ENCODE assay signal across 15 cellular contexts in genomic region chr2:101985793-101986164, GRCh38. TPM values are rescaled to one million over a fixed set of nuclear protein-coding genes. Genes with fewer than 3 reads are reported as not detected.
A peak's percentile ranks its signal among the peaks of the same experiment; 100 is the strongest.
DNase-seq lines count a peak whose midpoint lies in the region; ATAC-seq and TF ChIP-seq lines count a peak whose summit lies in the region.
"Had no signal": no experiment of that assay in that cellular context is flagged by ENCODE, and none has a peak within 500 bp of the region (broad histone marks: within the 10 kb centered on the region; RNA-seq: fewer than 3 reads in every experiment).

No MANE protein-coding gene starts in this region.

- in situ Hi-C loops in mammary epithelial cell (cut with MboI; ENCODE audit: low sequenced_read_pairs in 2 of 2): loop anchor here in 1 of 2 donors (10.0 kb wide), 1 partner anchor 101 kb away; no protein-coding TSS in a partner anchor

- H3K27me3 Mint-ChIP-seq in activated CD8-positive, alpha-beta T cell treated with anti-CD3 and anti-CD28 coated beads, Interleukin-2, amount 10 ng/mL, durations not matched to agents 7 days and 5 days (ENCODE audit: low read depth): peaks cover 18% of the 10 kb centered on the region
- peaks cover 2% of the 10 kb centered on the region for H3K27me3 Mint-ChIP-seq in activated CD8-positive, alpha-beta T cell treated with anti-CD3 and anti-CD28 coated beads for 36 hours
- H3K27me3 Mint-ChIP-seq in HFFc6 (ENCODE audit: insufficient read depth): peaks cover 24% of the 10 kb centered on the region

- no peak overlapping the region for H3K9ac ChIP-seq in mammary epithelial cell (ENCODE audit: insufficient read depth, low read length)

- no TSS peak for BruUV-seq in mammary epithelial cell (replicated peaks; lab: Mats Ljungman, UMichigan)

- intact Hi-C loops in activated CD8-positive, alpha-beta T cell treated with anti-CD3 and anti-CD28 coated beads for 36 hours (cut with micrococcal nuclease): no loop called here
- intact Hi-C loops in mammary epithelial cell (cut with micrococcal nuclease) (loop anchor here (1.0 to 10.0 kb wide), 3 partner anchors 13 to 571 kb away; no protein-coding TSS in a partner anchor), mucosa of descending colon (cut with DNase I, micrococcal nuclease) (no loop called here), thyroid gland (cut with DNase I) (no loop called here)

- no peak overlapping the region for H2AFZ ChIP-seq in mammary epithelial cell (ENCODE audit: low read depth, low read length)

- CTCF ChIA-PET in activated CD8-positive, alpha-beta T cell treated with anti-CD3 and anti-CD28 coated beads, Interleukin-2, amount 10 ng/mL, durations not matched to agents 7 days and 5 days (lab: Charles Lee): no interaction called here
- CTCF ChIA-PET in activated CD8-positive, alpha-beta T cell treated with anti-CD3 and anti-CD28 coated beads for 36 hours (lab: Charles Lee): no interaction called here
- CTCF ChIA-PET in mammary epithelial cell (lab: Charles Lee; ENCODE audit: low non-redundant PET): no interaction called here
- CTCF ChIA-PET in RWPE1 (lab: Yijun Ruan, JAX): no interaction called here

- no peak for TF ChIP-seq POLR2A in thyroid gland (IDR thresholded peaks at IDR 0.05)

- H3K4me3 Mint-ChIP-seq in activated CD8-positive, alpha-beta T cell treated with anti-CD3 and anti-CD28 coated beads, Interleukin-2, amount 10 ng/mL, durations not matched to agents 7 days and 5 days: no peak overlapping the region
- no peak overlapping the region for H3K4me3 Mint-ChIP-seq in activated CD8-positive, alpha-beta T cell treated with anti-CD3 and anti-CD28 coated beads for 36 hours
- H3K4me3 Mint-ChIP-seq in HFFc6: no peak overlapping the region

- no peak for DNase-seq in activated CD8-positive, alpha-beta T cell treated with anti-CD3 and anti-CD28 coated beads, Interleukin-2, amount 10 ng/mL, durations not matched to agents 7 days and 5 days
- DNase-seq in activated CD8-positive, alpha-beta T cell treated with anti-CD3 and anti-CD28 coated beads for 36 hours: no peak
- no peak for DNase-seq in mammary epithelial cell
- peak in 2 of 3 donors; percentile 62 to 70 for DNase-seq in mucosa of descending colon
- no peak for DNase-seq in thyroid gland
- DNase-seq in HFFc6: no peak
- no peak for DNase-seq in RWPE1 (ENCODE audit: low spot score)
- DNase-seq in T-helper 9 cell: no peak
- DNase-seq: DMS 273 treated with DMSO at 0.1 percent for 48 hours, NCI-H1417, NCI-H1930, NCI-H2171, NCI-H510A had no signal

- H3K27ac ChIP-seq in mammary epithelial cell (ENCODE audit: insufficient read depth, low read depth, low read length) (peak overlapping the region; percentile 79), thyroid gland (peak overlapping the region; percentile 91 to 99 (median 91)), RWPE1 (no peak overlapping the region)
- H3K27ac ChIP-seq: 22Rv1 had no signal

- H3K4me1 ChIP-seq in mammary epithelial cell (ENCODE audit: insufficient read depth, low read length): peaks cover 54% of the 10 kb centered on the region
- H3K4me1 ChIP-seq in mucosa of descending colon (ENCODE audit: low read depth): peaks cover 26% of the 10 kb centered on the region
- peaks cover 69 to 84% of the 10 kb centered on the region in 2 donors for H3K4me1 ChIP-seq in thyroid gland

- H3K4me2 ChIP-seq in mammary epithelial cell (ENCODE audit: insufficient read depth, low read depth, low read length): no peak overlapping the region

- H3K9me3 ChIP-seq in mammary epithelial cell (replicated peaks; ENCODE audit: insufficient read depth, low read length) (no peaks in the 10 kb centered on the region), mucosa of descending colon (no peaks in the 10 kb centered on the region), thyroid gland (no peaks in the 10 kb centered on the region)

- H3K36me3 ChIP-seq in mammary epithelial cell (ENCODE audit: insufficient read depth, low read length) (no peaks in the 10 kb centered on the region), mucosa of descending colon (ENCODE audit: low read depth) (no peaks in the 10 kb centered on the region), thyroid gland (no peaks in the 10 kb centered on the region)

- peak overlapping the region; percentile 22 for H3K27ac Mint-ChIP-seq in activated CD8-positive, alpha-beta T cell treated with anti-CD3 and anti-CD28 coated beads, Interleukin-2, amount 10 ng/mL, durations not matched to agents 7 days and 5 days
- H3K27ac Mint-ChIP-seq in activated CD8-positive, alpha-beta T cell treated with anti-CD3 and anti-CD28 coated beads for 36 hours: no peak overlapping the region
- H3K27ac Mint-ChIP-seq in HFFc6: no peak overlapping the region

- H4K20me1 ChIP-seq in mammary epithelial cell (ENCODE audit: insufficient read depth, low read length): no peaks in the 10 kb centered on the region

- peaks cover 56% of the 10 kb centered on the region for H3K4me1 Mint-ChIP-seq in activated CD8-positive, alpha-beta T cell treated with anti-CD3 and anti-CD28 coated beads, Interleukin-2, amount 10 ng/mL, durations not matched to agents 7 days and 5 days (ENCODE audit: low read depth)
- H3K4me1 Mint-ChIP-seq in activated CD8-positive, alpha-beta T cell treated with anti-CD3 and anti-CD28 coated beads for 36 hours (ENCODE audit: low read depth): peaks cover 23% of the 10 kb centered on the region
- H3K4me1 Mint-ChIP-seq in HFFc6 (ENCODE audit: low read depth): peaks cover 18% of the 10 kb centered on the region

- WGBS in mammary epithelial cell (ENCODE audit: low coverage, missing lambda C conversion rate): 95% methylated on average over 7 of the region's 7 CpGs
- 79 to 81% methylated on average over 7 of the region's 7 CpGs for WGBS in thyroid gland, 2 donors

- no peaks in the 10 kb centered on the region for H3K9me3 Mint-ChIP-seq in activated CD8-positive, alpha-beta T cell treated with anti-CD3 and anti-CD28 coated beads, Interleukin-2, amount 10 ng/mL, durations not matched to agents 7 days and 5 days (ENCODE audit: insufficient read depth)
- H3K9me3 Mint-ChIP-seq in activated CD8-positive, alpha-beta T cell treated with anti-CD3 and anti-CD28 coated beads for 36 hours: no peaks in the 10 kb centered on the region
- H3K9me3 Mint-ChIP-seq in HFFc6: no peaks in the 10 kb centered on the region

- H3K27me3 ChIP-seq in mammary epithelial cell (ENCODE audit: insufficient read depth, low read length) (no peaks in the 10 kb centered on the region), thyroid gland (no peaks in the 10 kb centered on the region)

- POLR2A ChIA-PET in activated CD8-positive, alpha-beta T cell treated with anti-CD3 and anti-CD28 coated beads, Interleukin-2, amount 10 ng/mL, durations not matched to agents 7 days and 5 days (lab: Charles Lee): no interaction called here
- POLR2A ChIA-PET in activated CD8-positive, alpha-beta T cell treated with anti-CD3 and anti-CD28 coated beads for 36 hours (lab: Charles Lee): no interaction called here
- POLR2A ChIA-PET in RWPE1 (lab: Yijun Ruan, JAX; ENCODE audit: low non-redundant PET): no interaction called here

- no peaks in the 10 kb centered on the region for H3K79me2 ChIP-seq in mammary epithelial cell (ENCODE audit: insufficient read depth, low read length)

- dilution Hi-C loops in mammary epithelial cell (cut with HindIII; ENCODE audit: low sequenced_read_pairs): no loop called here

- H3K4me3 ChIP-seq in mammary epithelial cell (replicated peaks in 1 of 3; ENCODE audit: insufficient read depth in 1 of 3, low read depth in 2 of 3, low read length in 3 of 3) (no peak overlapping the region), mucosa of descending colon (no peak overlapping the region), thyroid gland (replicated peaks in 1 of 3) (no peak overlapping the region)

- H3K36me3 Mint-ChIP-seq in activated CD8-positive, alpha-beta T cell treated with anti-CD3 and anti-CD28 coated beads, Interleukin-2, amount 10 ng/mL, durations not matched to agents 7 days and 5 days (ENCODE audit: low read depth): no peaks in the 10 kb centered on the region
- H3K36me3 Mint-ChIP-seq in activated CD8-positive, alpha-beta T cell treated with anti-CD3 and anti-CD28 coated beads for 36 hours (ENCODE audit: low read depth): no peaks in the 10 kb centered on the region
- no peaks in the 10 kb centered on the region for H3K36me3 Mint-ChIP-seq in HFFc6 (ENCODE audit: low read depth)

- TF ChIP-seq CTCF in activated CD8-positive, alpha-beta T cell treated with anti-CD3 and anti-CD28 coated beads for 36 hours (IDR thresholded peaks at IDR 0.05): no peak
- TF ChIP-seq CTCF in mammary epithelial cell (conservative IDR thresholded peaks at IDR 0.05 in 1 of 2, IDR thresholded peaks at IDR 0.05 in 1 of 2; ENCODE audit: extremely low read depth in 1 of 2, insufficient read depth in 1 of 2, low read depth in 1 of 2, low read length in 2 of 2) (no peak), mucosa of descending colon (IDR thresholded peaks at IDR 0.05) (no peak), thyroid gland (IDR thresholded peaks at IDR 0.05) (no peak), HFFc6 (IDR thresholded peaks at IDR 0.05) (no peak), RWPE1 (conservative IDR thresholded peaks at IDR 0.05; ENCODE audit: low read depth) (no peak)

- ATAC-seq in activated CD8-positive, alpha-beta T cell treated with anti-CD3 and anti-CD28 coated beads, Interleukin-2, amount 10 ng/mL, durations not matched to agents 7 days and 5 days: no peak
- no peak for ATAC-seq in activated CD8-positive, alpha-beta T cell treated with anti-CD3 and anti-CD28 coated beads for 36 hours
- peak; percentile 56 for ATAC-seq in mucosa of descending colon

RNA-seq across cellular contexts. Expression of gene IL1R2, which starts 6.0 kb away (rescaled TPM):
- not detected for total RNA-seq in activated CD8-positive, alpha-beta T cell treated with anti-CD3 and anti-CD28 coated beads, Interleukin-2, amount 10 ng/mL, durations not matched to agents 7 days and 5 days
- 1 to 10 TPM in 1 of 2 experiments, not detected in 1; 1.1 TPM for total RNA-seq in activated CD8-positive, alpha-beta T cell treated with anti-CD3 and anti-CD28 coated beads for 36 hours
- total RNA-seq in mammary epithelial cell: 1 to 10 TPM in 1 of 2 donors, under 1 TPM in 1; 0.50 to 3.1 TPM
- 6.9 TPM for polyA plus RNA-seq in mammary epithelial cell
- 8.1 TPM for polyA minus RNA-seq in mammary epithelial cell
- 10 to 100 TPM; 17.9 to 40.3 (median 39.8) TPM for total RNA-seq in mucosa of descending colon
- 1 to 10 TPM; 2.7 to 6.1 (median 3.6) TPM for total RNA-seq in thyroid gland
- under 1 TPM in 2 of 6 experiments, not detected in 4; 0.25 to 0.36 TPM for total RNA-seq in HFFc6 (2021; fragmentation: NEBNext Ultra II Directional; extraction: Animal tissue kit (Norgen Biotek cat#: 25700))
- polyA plus RNA-seq: BJ had no signal

Comparison
In these comparisons a context has a peak if more than half of its experiments do, and no peak if none do; other contexts are left out.
1. DNase-seq: peak in mucosa of descending colon (2 of 3); none in activated CD8-positive, alpha-beta T cell treated with anti-CD3 and anti-CD28 coated beads, Interleukin-2, amount 10 ng/mL, durations not matched to agents 7 days and 5 days (single experiment), activated CD8-positive, alpha-beta T cell treated with anti-CD3 and anti-CD28 coated beads for 36 hours (single experiment), mammary epithelial cell (single experiment), thyroid gland (0 of 2), HFFc6 (single experiment), RWPE1 (single experiment) and T-helper 9 cell (single experiment).